8 cellular contexts compared by ENCODE assay signal in the genomic region with DNA sequence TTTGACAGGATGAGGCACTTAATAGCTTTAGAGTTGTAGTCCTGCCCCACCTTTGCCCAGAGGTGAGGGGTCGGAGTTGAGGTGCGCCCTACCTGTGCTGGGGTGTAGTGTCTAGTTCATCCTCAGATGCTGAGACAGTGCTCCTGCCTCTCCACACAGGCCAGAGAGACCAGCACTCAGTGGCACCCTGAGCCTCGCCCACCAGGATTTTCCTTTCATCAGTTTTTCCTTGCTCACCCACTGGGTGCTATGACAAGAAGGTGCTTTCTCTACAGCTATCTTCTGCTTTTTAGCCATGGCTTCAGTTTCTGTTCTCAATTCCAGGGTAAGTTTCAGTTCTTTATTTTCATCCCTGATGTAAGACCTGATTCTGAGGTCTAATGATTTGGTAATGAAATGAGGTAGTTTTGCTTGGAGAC. TPM values are rescaled to one million over a fixed set of nuclear protein-coding genes. Genes with fewer than 3 reads are reported as not detected.
A peak's percentile ranks its signal among the peaks of the same experiment; 100 is the strongest.
DNase-seq lines count a peak whose midpoint lies in the region; ATAC-seq and TF ChIP-seq lines count a peak whose summit lies in the region.

No MANE protein-coding gene starts in this region.

- H3K36me3 Mint-ChIP-seq in CD14-positive monocyte: peaks cover 0 to 6% of the 10 kb centered on the region in 2 donors
- H3K36me3 Mint-ChIP-seq in activated T-cell treated with anti-CD3 and anti-CD28 coated beads, Interleukin-2, amount 50 U/mL, for 72 hours (ENCODE audit: insufficient read depth in 2 of 2): no peaks in the 10 kb centered on the region
- H3K36me3 Mint-ChIP-seq in HFFc6 (ENCODE audit: low read depth): peaks cover 5% of the 10 kb centered on the region; the same call in 1 of the 2 replicates

- ATAC-seq in GM19035 (IDR thresholded peaks at IDR 0.05; ENCODE audit: unreplicated experiment) (peak; percentile 88), HG03064 (IDR thresholded peaks at IDR 0.05; ENCODE audit: low read depth, unreplicated experiment) (peak; percentile 71)
- peak; percentile 83 to 86 for ATAC-seq in activated T-cell treated with anti-CD3 and anti-CD28 coated beads, Interleukin-2, amount 50 U/mL, for 72 hours (replicated peaks in 1 of 2)

- H3K4me1 ChIP-seq in effector memory CD4-positive, alpha-beta T cell (ENCODE audit: control insufficient read depth, insufficient read depth, low read length, poor library complexity, severe bottlenecking): no peaks in the 10 kb centered on the region

- H3K4me3 Mint-ChIP-seq in CD14-positive monocyte (peak overlapping the region in 1 of 2 donors; percentile 21), HFFc6 (no peak overlapping the region)
- peak overlapping the region; percentile 30 to 46 for H3K4me3 Mint-ChIP-seq in activated T-cell treated with anti-CD3 and anti-CD28 coated beads, Interleukin-2, amount 50 U/mL, for 72 hours

- H3K27ac Mint-ChIP-seq in CD14-positive monocyte (peak overlapping the region; percentile 85 to 96 (median 94)), HFFc6 (no peak overlapping the region)
- peak overlapping the region; percentile 29 for H3K27ac Mint-ChIP-seq in activated T-cell treated with anti-CD3 and anti-CD28 coated beads, Interleukin-2, amount 50 U/mL, for 72 hours

- no peak for TF ChIP-seq CTCF in CD14-positive monocyte (IDR thresholded peaks at IDR 0.05)
- no peak for TF ChIP-seq CTCF in HFFc6 (IDR thresholded peaks at IDR 0.05)

- H3K9me3 ChIP-seq in effector memory CD4-positive, alpha-beta T cell (ENCODE audit: control insufficient read depth, low read length): no peaks in the 10 kb centered on the region

- H3K27ac ChIP-seq in effector memory CD4-positive, alpha-beta T cell (ENCODE audit: insufficient read depth, low read length, poor library complexity, severe bottlenecking): no peak overlapping the region

- no peaks in the 10 kb centered on the region for H3K27me3 ChIP-seq in effector memory CD4-positive, alpha-beta T cell (replicated peaks; ENCODE audit: control insufficient read depth, insufficient read depth, low read length, poor library complexity, severe bottlenecking)

- H3K36me3 ChIP-seq in effector memory CD4-positive, alpha-beta T cell (ENCODE audit: control insufficient read depth, insufficient read depth, low read length): no peaks in the 10 kb centered on the region

- DNase-seq in CD14-positive monocyte (ENCODE audit: low spot score) (peak; percentile 77), HFFc6 (no peak), Kasumi-1 (lab: John Stamatoyannopoulos, UW) (no peak), COLO668 (lab: John Stamatoyannopoulos, UW; ENCODE audit: unreplicated experiment) (no peak)
- peak; percentile 43 to 45 for DNase-seq in activated T-cell treated with anti-CD3 and anti-CD28 coated beads, Interleukin-2, amount 50 U/mL, for 72 hours
- DNase-seq in effector memory CD4-positive, alpha-beta T cell: no peak

- H3K4me1 Mint-ChIP-seq in CD14-positive monocyte (peaks cover 68% of the 10 kb centered on the region), HFFc6 (ENCODE audit: low read depth) (peaks cover 31% of the 10 kb centered on the region)
- H3K4me1 Mint-ChIP-seq in activated T-cell treated with anti-CD3 and anti-CD28 coated beads, Interleukin-2, amount 50 U/mL, for 72 hours (ENCODE audit: low read depth): peaks cover 46% of the 10 kb centered on the region

- H3K9me3 Mint-ChIP-seq in CD14-positive monocyte (peaks cover 0 to 1% (median 0%) of the 10 kb centered on the region in 7 donors), HFFc6 (no peaks in the 10 kb centered on the region)
- H3K9me3 Mint-ChIP-seq in activated T-cell treated with anti-CD3 and anti-CD28 coated beads, Interleukin-2, amount 50 U/mL, for 72 hours: peaks cover 0 to 2% of the 10 kb centered on the region in 2 donors

- H3K27me3 Mint-ChIP-seq in CD14-positive monocyte (ENCODE audit: low read depth in 3 of 3) (peaks cover 2 to 16% (median 6%) of the 10 kb centered on the region in 3 donors), HFFc6 (ENCODE audit: insufficient read depth) (peaks cover 2% of the 10 kb centered on the region)
- peaks cover 7% of the 10 kb centered on the region for H3K27me3 Mint-ChIP-seq in activated T-cell treated with anti-CD3 and anti-CD28 coated beads, Interleukin-2, amount 50 U/mL, for 72 hours (ENCODE audit: low read depth)

- intact Hi-C loops in CD14-positive monocyte (cut with micrococcal nuclease): loop anchor here (5.0 kb wide), 2 partner anchors 75 to 120 kb away; partner anchors contain the start of gene VWA3B (in 2 of the 2)

- H3K4me3 ChIP-seq in effector memory CD4-positive, alpha-beta T cell (ENCODE audit: insufficient read depth, low read depth, low read length, poor library complexity, severe bottlenecking): no peak overlapping the region

RNA-seq across cellular contexts. Expression of gene TMEM131, which starts 16.8 kb away (rescaled TPM):
- 1 to 10 TPM; 7.0 to 8.2 TPM for polyA plus RNA-seq in CD14-positive monocyte
- total RNA-seq in activated T-cell treated with anti-CD3 and anti-CD28 coated beads, Interleukin-2, amount 50 U/mL, for 72 hours: 10 to 100 TPM; 40.3 to 40.5 TPM
- 10 to 100 TPM; 39.2 to 49.5 (median 45.1) TPM for total RNA-seq in HFFc6 (2021; fragmentation: NEBNext Ultra II Directional; extraction: Animal tissue kit (Norgen Biotek cat#: 25700))

Comparison
In these comparisons a context has a peak if more than half of its experiments do, and no peak if none do; other contexts are left out.
1. DNase-seq: peak in CD14-positive monocyte (single experiment) and activated T-cell treated with anti-CD3 and anti-CD28 coated beads, Interleukin-2, amount 50 U/mL, for 72 hours (2 of 2); none in effector memory CD4-positive, alpha-beta T cell (0 of 3), HFFc6 (single experiment), Kasumi-1 (0 of 2) and COLO668 (single experiment).
2. Peak in every context shown above with its lines, with median percentiles within 50 percentile points of each other: ATAC-seq.